Comparison of ENCODE assay signal across 11 cellular contexts in genomic region chr1:40825430-40825778, GRCh38. TPM values are rescaled to one million over a fixed set of nuclear protein-coding genes. Genes with fewer than 3 reads are reported as not detected.
DNase-seq lines count a peak whose midpoint lies in the region; ATAC-seq and TF ChIP-seq lines count a peak whose summit lies in the region.
"Had no signal": no experiment of that assay in that cellular context is flagged by ENCODE, and none has a peak within 500 bp of the region (broad histone marks: within the 10 kb centered on the region; RNA-seq: fewer than 3 reads in every experiment).

No MANE protein-coding gene starts in this region.

- intact Hi-C loops in breast epithelium (cut with DNase I; ENCODE audit: low total_unique reads) (no loop called here), MCF 10A (cut with micrococcal nuclease) (no loop called here)

- H3K36me3 ChIP-seq in breast epithelium (no peaks in the 10 kb centered on the region), endodermal cell (ENCODE audit: control insufficient read depth, insufficient read depth, low read length) (no peaks in the 10 kb centered on the region)

- POLR2A ChIA-PET in MCF 10A (lab: Yijun Ruan, JAX): no interaction called here

- no peaks in the 10 kb centered on the region for H3K4me1 ChIP-seq in breast epithelium
- H3K4me1 ChIP-seq in endodermal cell (ENCODE audit: control insufficient read depth, insufficient read depth, low read length): peaks cover 33% of the 10 kb centered on the region

- TF ChIP-seq CTCF in breast epithelium (IDR thresholded peaks at IDR 0.05) (no peak), MCF 10A (IDR thresholded peaks at IDR 0.05; ENCODE audit: unreplicated experiment) (no peak), endodermal cell (conservative IDR thresholded peaks at IDR 0.05) (no peak), type B pancreatic cell (conservative IDR thresholded peaks at IDR 0.05) (no peak)

- H3K9ac ChIP-seq in endodermal cell (ENCODE audit: extremely low read depth, low read length, poor library complexity, severe bottlenecking): peak overlapping the region; percentile 2

- no TSS peak for BruUV-seq in MCF 10A (replicated peaks; lab: Mats Ljungman, UMichigan)

- no peak overlapping the region for H3K4me3 Mint-ChIP-seq in MCF 10A (ENCODE audit: unreplicated experiment)
- no peak overlapping the region for H3K4me3 Mint-ChIP-seq in endodermal cell
- no peak overlapping the region for H3K4me3 Mint-ChIP-seq in type B pancreatic cell
- H3K4me3 Mint-ChIP-seq: activated CD4-positive, alpha-beta T cell treated with anti-CD3 and anti-CD28 coated beads, Interleukin-2, amount 10 ng/mL, durations not matched to agents 7 days and 5 days had no signal

- no peak for TF ChIP-seq POLR2A in breast epithelium (IDR thresholded peaks at IDR 0.05)

- no peak for DNase-seq in breast epithelium (ENCODE audit: low spot score in 2 of 2)
- no peak for DNase-seq in MCF 10A (ENCODE audit: unreplicated experiment)
- peak; percentile 78 for DNase-seq in endodermal cell
- no peak for DNase-seq in type B pancreatic cell (ENCODE audit: extremely low spot score, unreplicated experiment)
- DNase-seq in effector CD4-positive, alpha-beta T cell: no peak
- DNase-seq in NCI-H2196 (lab: John Stamatoyannopoulos, UW; ENCODE audit: unreplicated experiment): no peak
- DNase-seq: activated CD4-positive, alpha-beta T cell treated with anti-CD3 and anti-CD28 coated beads, Interleukin-2, amount 10 ng/mL, durations not matched to agents 7 days and 5 days; left colon had no signal

- no peaks in the 10 kb centered on the region for H3K9me3 Mint-ChIP-seq in MCF 10A (ENCODE audit: unreplicated experiment)
- no peaks in the 10 kb centered on the region for H3K9me3 Mint-ChIP-seq in endodermal cell
- no peaks in the 10 kb centered on the region for H3K9me3 Mint-ChIP-seq in type B pancreatic cell
- H3K9me3 Mint-ChIP-seq: activated CD4-positive, alpha-beta T cell treated with anti-CD3 and anti-CD28 coated beads, Interleukin-2, amount 10 ng/mL, durations not matched to agents 7 days and 5 days had no signal

- no peaks in the 10 kb centered on the region for H3K4me1 Mint-ChIP-seq in MCF 10A (ENCODE audit: insufficient read depth, unreplicated experiment)
- peaks cover 23% of the 10 kb centered on the region for H3K4me1 Mint-ChIP-seq in endodermal cell
- peaks cover 19% of the 10 kb centered on the region for H3K4me1 Mint-ChIP-seq in type B pancreatic cell (ENCODE audit: unreplicated experiment)

- WGBS in endodermal cell (ENCODE audit: insufficient coverage in 1 of 2, insufficient read length in 1 of 2), 2 experiments: 63 to 85% methylated on average over 2 to 3 of the region's 3 CpGs

- H3K4me3 ChIP-seq in breast epithelium (no peak overlapping the region), endodermal cell (ENCODE audit: low read length) (no peak overlapping the region)

- H3K27ac ChIP-seq in breast epithelium: peak overlapping the region; percentile 14 to 61
- H3K27ac ChIP-seq in endodermal cell (ENCODE audit: low read depth, low read length): peak overlapping the region; percentile 66

- CTCF ChIA-PET in MCF 10A (lab: Yijun Ruan, JAX): no interaction called here

- H3K27me3 ChIP-seq in breast epithelium (no peaks in the 10 kb centered on the region), endodermal cell (ENCODE audit: control insufficient read depth, insufficient read depth, low read length, poor library complexity, severe bottlenecking) (no peaks in the 10 kb centered on the region)

- ATAC-seq in HG03354 (IDR thresholded peaks at IDR 0.05; ENCODE audit: poor library complexity, severe bottlenecking, unreplicated experiment) (peak; percentile 70), GM21390 (IDR thresholded peaks at IDR 0.05; ENCODE audit: unreplicated experiment) (no peak)
- ATAC-seq: left colon had no signal

- no peak overlapping the region for H3K27ac Mint-ChIP-seq in MCF 10A (ENCODE audit: low read depth, unreplicated experiment)
- peak overlapping the region; percentile 88 for H3K27ac Mint-ChIP-seq in endodermal cell
- peak overlapping the region; percentile 56 for H3K27ac Mint-ChIP-seq in type B pancreatic cell

- H3K36me3 Mint-ChIP-seq in MCF 10A (ENCODE audit: insufficient read depth, unreplicated experiment): no peaks in the 10 kb centered on the region
- no peaks in the 10 kb centered on the region for H3K36me3 Mint-ChIP-seq in endodermal cell (ENCODE audit: low read depth)
- no peaks in the 10 kb centered on the region for H3K36me3 Mint-ChIP-seq in type B pancreatic cell

- H3K27me3 Mint-ChIP-seq in MCF 10A (ENCODE audit: insufficient read depth, unreplicated experiment): no peaks in the 10 kb centered on the region
- H3K27me3 Mint-ChIP-seq in endodermal cell (ENCODE audit: insufficient read depth): no peaks in the 10 kb centered on the region
- peaks cover 2% of the 10 kb centered on the region for H3K27me3 Mint-ChIP-seq in type B pancreatic cell

- H3K9me3 ChIP-seq in breast epithelium (no peaks in the 10 kb centered on the region), endodermal cell (ENCODE audit: control insufficient read depth, low read length) (no peaks in the 10 kb centered on the region)

RNA-seq across cellular contexts. Expression of gene CITED4, which starts 36.8 kb away (rescaled TPM):
- 100 to 1,000 TPM in 1 of 3 donors, 10 to 100 TPM in 2; 12.2 to 136 (median 26.9) TPM for total RNA-seq in breast epithelium
- total RNA-seq in MCF 10A (2022): 22.5 and 43.5 TPM in 2 replicates
- 1 to 10 TPM; 9.0 to 9.5 TPM for total RNA-seq in endodermal cell
- 7.2 TPM for polyA plus RNA-seq in endodermal cell (2013, experiment 1 of 2)
- 5.6 TPM for polyA plus RNA-seq in endodermal cell (2013, experiment 2 of 2)
- total RNA-seq in type B pancreatic cell (ENCODE audit: low replicate concordance): 101 and 207 TPM in 2 replicates

RNA-seq across cellular contexts. Expression of gene KCNQ4, which starts 41.8 kb away (rescaled TPM):
- total RNA-seq in breast epithelium (1 to 10 TPM in 2 of 3 donors, under 1 TPM in 1; 0.32 to 1.3 (median 1.3) TPM), MCF 10A (2022) (not detected in 2 replicates), endodermal cell (under 1 TPM; 0.22 to 0.88 TPM), type B pancreatic cell (ENCODE audit: low replicate concordance) (0.85 and 1.1 TPM in 2 replicates)
- polyA plus RNA-seq in endodermal cell (2013, experiment 1 of 2): 1.7 TPM
- polyA plus RNA-seq in endodermal cell (2013, experiment 2 of 2): 1.4 TPM
- total RNA-seq: dermis microvascular lymphatic vessel endothelial cell had no signal
